Comparison of ENCODE assay signal across 15 cellular contexts in the genomic region with DNA sequence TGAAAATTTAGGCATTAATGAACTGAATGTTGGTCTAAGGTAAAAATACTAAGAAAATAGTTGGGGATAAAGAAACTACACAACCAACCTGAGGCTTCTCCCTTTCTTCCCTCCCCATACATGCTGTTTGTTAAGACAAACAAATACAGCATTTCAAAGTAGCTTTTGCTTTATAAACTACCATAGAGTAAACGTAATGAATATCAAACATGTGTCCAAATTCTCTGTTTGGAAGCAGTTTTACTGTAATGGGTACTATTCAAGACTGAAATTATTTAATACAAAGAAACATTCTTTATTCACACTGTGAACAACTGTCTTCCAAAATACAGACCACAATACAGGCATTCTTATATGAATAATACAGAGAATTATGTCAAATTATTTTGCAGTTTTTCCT. TPM values are rescaled to one million over a fixed set of nuclear protein-coding genes. Genes with fewer than 3 reads are reported as not detected.
DNase-seq lines count a peak whose midpoint lies in the region; ATAC-seq, FAIRE-seq and TF ChIP-seq lines count a peak whose summit lies in the region.
"Had no signal": no experiment of that assay in that cellular context is flagged by ENCODE, and none has a peak within 500 bp of the region (broad histone marks: within the 10 kb centered on the region; RNA-seq: fewer than 3 reads in every experiment).

No MANE protein-coding gene starts in this region.

- H3K79me2 ChIP-seq in HepG2 (ENCODE audit: insufficient read depth, low read length) (peaks cover 48% of the 10 kb centered on the region), H1 (ENCODE audit: control insufficient read depth in 1 of 2, insufficient read depth in 2 of 2, low read length in 2 of 2) (peaks cover 0 to 73% of the 10 kb centered on the region in 2 experiments; a peak in 3 of 4 replicates)

- no peak overlapping the region for H3K9ac ChIP-seq in HepG2 (ENCODE audit: insufficient read depth, low read depth, low read length)
- H3K9ac ChIP-seq in H1 (replicated peaks in 1 of 4; ENCODE audit: extremely low read depth in 1 of 4, low read depth in 3 of 4, low read length in 3 of 4), result no peak overlapping the region
- peak overlapping the region; percentile 6 for H3K9ac ChIP-seq in mucosa of stomach (ENCODE audit: low read length)

- TF ChIP-seq CTCF in HepG2 (CRISPR knock-in tag; IDR thresholded peaks at IDR 0.05) (no peak), right lobe of liver (IDR thresholded peaks at IDR 0.05) (no peak), H1 (IDR thresholded peaks at IDR 0.05; ENCODE audit: control extremely low read depth in 1 of 3, insufficient read depth in 1 of 3, low read depth in 1 of 3, low read length in 3 of 3) (no peak), vagina (IDR thresholded peaks at IDR 0.05) (no peak)

- H3K27me3 ChIP-seq in HepG2 (ENCODE audit: control insufficient read depth in 1 of 2, insufficient read depth in 2 of 2, low read length in 2 of 2) (no peaks in the 10 kb centered on the region), right lobe of liver (no peaks in the 10 kb centered on the region), H1 (replicated peaks in 1 of 4; ENCODE audit: control insufficient read depth in 3 of 4, extremely low read depth in 1 of 4, insufficient read depth in 3 of 4, low read length in 3 of 4) (no peaks in the 10 kb centered on the region), mucosa of stomach (ENCODE audit: control insufficient read depth, insufficient read depth, low read length) (no peaks in the 10 kb centered on the region), vagina (no peaks in the 10 kb centered on the region), small intestine (ENCODE audit: control insufficient read depth in 2 of 2, insufficient read depth in 2 of 2, low read length in 2 of 2) (no peaks in the 10 kb centered on the region)
- H3K27me3 ChIP-seq: neutrophil had no signal

- intact Hi-C loops in HepG2 (cut with micrococcal nuclease; ENCODE audit: unreplicated experiment) (no loop called here), right lobe of liver (cut with DNase I) (no loop called here), vagina (cut with DNase I) (no loop called here)

- no peaks in the 10 kb centered on the region for H3K23me2 ChIP-seq in H1 (ENCODE audit: low read depth, low read length)

- H4K8ac ChIP-seq in H1 (ENCODE audit: extremely low read depth, insufficient read depth, low read length), result no peak overlapping the region

- peaks cover 69% of the 10 kb centered on the region for H3K4me1 ChIP-seq in HepG2 (ENCODE audit: insufficient read depth, low read length)
- peaks cover 0 to 33% (median 4%) of the 10 kb centered on the region in 4 donors for H3K4me1 ChIP-seq in right lobe of liver
- H3K4me1 ChIP-seq in H1 (replicated peaks in 1 of 4; ENCODE audit: control insufficient read depth in 3 of 4, insufficient read depth in 4 of 4, low read length in 3 of 4), result peaks cover 0 to 32% (median 17%) of the 10 kb centered on the region in 4 experiments; a peak in 6 of 7 replicates
- H3K4me1 ChIP-seq in mucosa of stomach (ENCODE audit: control insufficient read depth, insufficient read depth, low read length), result peaks cover 41% of the 10 kb centered on the region
- peaks cover 28% of the 10 kb centered on the region for H3K4me1 ChIP-seq in vagina
- peaks cover 7% of the 10 kb centered on the region in 2 donors for H3K4me1 ChIP-seq in small intestine (ENCODE audit: control insufficient read depth in 2 of 2, insufficient read depth in 1 of 2, low read depth in 1 of 2, low read length in 1 of 2)

- peak overlapping the region; percentile 75 for H4K5ac ChIP-seq in H1 (ENCODE audit: insufficient read length, low read depth, low read length)

- no peak overlapping the region for H2BK20ac ChIP-seq in H1 (ENCODE audit: low read length)

- H2BK120ac ChIP-seq in H1 (replicated peaks; ENCODE audit: low read depth, low read length), result no peak overlapping the region

- H4K20me1 ChIP-seq in HepG2 (ENCODE audit: insufficient read depth, low read length) (no peaks in the 10 kb centered on the region), H1 (replicated peaks in 1 of 2; ENCODE audit: control insufficient read depth in 1 of 2, insufficient read depth in 2 of 2, low read length in 2 of 2) (no peaks in the 10 kb centered on the region)

- DNase-seq in HepG2 (ENCODE audit: low spot score) (no peak), right lobe of liver (no peak), H1 (ENCODE audit: low read depth in 1 of 2, low spot score in 2 of 2) (no peak), vagina (ENCODE audit: extremely low spot score in 2 of 2) (no peak), NCI-H128 (lab: John Stamatoyannopoulos, UW; ENCODE audit: unreplicated experiment) (no peak), small intestine (no peak)
- DNase-seq in activated naive CD4-positive, alpha-beta T cell (lab: John Stamatoyannopoulos, UW), result no peak
- DNase-seq: activated CD4-positive, alpha-beta memory T cell treated with anti-CD3 and anti-CD28 coated beads, Interleukin-2, amount 10 ng/mL, durations not matched to agents 7 days and 5 days; activated gamma-delta T cell; NCI-H1092; NCI-H510A treated with DMSO at 0.1 percent for 48 hours; stimulated activated CD8-positive, alpha-beta memory T cell treated with anti-CD3 and anti-CD28 coated beads, Interleukin-4, amount 100 ng/mL, for 48 hours had no signal

- H3K4me2 ChIP-seq in HepG2 (ENCODE audit: low read depth, low read length) (0 out of 2 replicates have a peak overlapping the region, but pooled peaks have one; percentile 1), H1 (ENCODE audit: insufficient read depth in 1 of 2, low read depth in 2 of 2, low read length in 2 of 2) (peak overlapping the region; percentile 42 to 57)

- no peak for TF ChIP-seq EP300 in HepG2 (IDR thresholded peaks at IDR 0.05; ENCODE audit: low read depth in 2 of 2, low read length in 2 of 2)
- TF ChIP-seq EP300 in HepG2 (CRISPR knock-in tag; IDR thresholded peaks at IDR 0.05; ENCODE audit: borderline replicate concordance), result no peak
- TF ChIP-seq EP300 in H1 (IDR thresholded peaks at IDR 0.05; ENCODE audit: borderline replicate concordance in 1 of 2, low read depth in 2 of 2, low read length in 2 of 2), result no peak

- no peak overlapping the region for H3K23ac ChIP-seq in H1 (ENCODE audit: insufficient read length)

- POLR2A ChIA-PET in HepG2 (lab: Yijun Ruan, JAX), result interaction anchor here (1.0 to 2.0 kb wide), 4 partner anchors 12 to 370 kb away, joined by 3 to 15 read pairs (median 4); no protein-coding TSS in a partner anchor
- POLR2A ChIA-PET in H1 (lab: Charles Lee; ENCODE audit: partially characterized antibody), result interaction anchor here (1.0 to 4.2 kb wide), 6 partner anchors 10 to 64 kb away, joined by 3 to 16 read pairs (median 8); a partner anchor contains a TSS

- FAIRE-seq in HepG2 (lab: Jason Lieb, UNC) (no peak), H1 (lab: Jason Lieb, UNC) (no peak), small intestine (lab: Jason Lieb, UNC) (no peak)
- FAIRE-seq: islet of Langerhans had no signal

- H2BK5ac ChIP-seq in H1 (ENCODE audit: low read depth, low read length), result no peak overlapping the region

- BruUV-seq in HepG2 (replicated peaks; lab: Mats Ljungman, UMichigan), result TSS peak; percentile 51

- peaks cover 2% of the 10 kb centered on the region; the same call in 1 of the 2 replicates for H3K79me1 ChIP-seq in H1 (ENCODE audit: low read depth, low read length)

- no peak overlapping the region for H3K14ac ChIP-seq in H1 (ENCODE audit: insufficient read length)

- no peak for ATAC-seq in HepG2
- no peak for ATAC-seq in right lobe of liver

- no peak overlapping the region for H3K4ac ChIP-seq in H1 (replicated peaks; ENCODE audit: insufficient read length, low read depth, low read length)

- in situ Hi-C loops in HepG2 (cut with HindIII; ENCODE audit: extremely low pct_ligation_motif_present, low pct_unique_long_range_greater_than_20kb), result no loop called here

- TF ChIP-seq POLR2A in HepG2 (IDR thresholded peaks at IDR 0.05; ENCODE audit: insufficient read depth in 1 of 2, low read depth in 2 of 2, low read length in 2 of 2) (no peak), right lobe of liver (IDR thresholded peaks at IDR 0.05) (no peak), H1 (IDR thresholded peaks at IDR 0.05; ENCODE audit: control extremely low read depth in 1 of 2, low read depth in 2 of 2, low read length in 2 of 2) (no peak), vagina (IDR thresholded peaks at IDR 0.05) (no peak)

- WGBS in HepG2 (ENCODE audit: low lambda C conversion rate), result 88% methylated on average over 1 of the region's 1 CpG
- 60% methylated on average over 1 of the region's 1 CpG for WGBS in right lobe of liver (ENCODE audit: insufficient coverage, low coverage, low lambda C conversion rate, missing lambda C conversion rate)
- WGBS in H1 (ENCODE audit: extremely low coverage in 1 of 2, insufficient coverage in 1 of 2, insufficient read length in 1 of 2, insufficient replicate concordance in 2 of 2, low coverage in 1 of 2, low lambda C conversion rate in 2 of 2, missing lambda C conversion rate in 1 of 2), 2 experiments, result 23% methylated on average over 1 of the region's 1 CpG; no CpG with 5 or more reads in 1 of the 2 experiments
- WGBS in small intestine, 3 donors, result 47 to 71% (median 61%) methylated on average over 1 of the region's 1 CpG

- H4K91ac ChIP-seq in H1 (replicated peaks; ENCODE audit: insufficient read length, low read length), result no peak overlapping the region

- H2AK5ac ChIP-seq in H1 (ENCODE audit: low read depth, low read length), result no peak overlapping the region

- H3K56ac ChIP-seq in H1 (replicated peaks; ENCODE audit: insufficient read length, low read depth, low read length), result no peak overlapping the region

- no peak for TF ChIP-seq RAD21 in HepG2 (CRISPR knock-in tag; IDR thresholded peaks at IDR 0.05)
- no peak for TF ChIP-seq RAD21 in H1 (IDR thresholded peaks at IDR 0.05 in 1 of 2, conservative IDR thresholded peaks at IDR 0.05 in 1 of 2; ENCODE audit: low read depth in 2 of 2, low read length in 2 of 2)

- peaks cover 8 to 20% of the 10 kb centered on the region in 2 experiments; a peak in 4 of 5 replicates for H3K36me3 ChIP-seq in HepG2 (replicated peaks in 1 of 2; ENCODE audit: control insufficient read depth in 1 of 2, insufficient read depth in 2 of 2, low read length in 2 of 2)
- peaks cover 0 to 4% (median 0%) of the 10 kb centered on the region in 4 donors for H3K36me3 ChIP-seq in right lobe of liver
- H3K36me3 ChIP-seq in H1 (ENCODE audit: control insufficient read depth in 2 of 4, insufficient read depth in 4 of 4, low read length in 3 of 4), result peaks cover 4 to 20% (median 12%) of the 10 kb centered on the region in 4 experiments; a peak in 6 of 8 replicates
- no peaks in the 10 kb centered on the region for H3K36me3 ChIP-seq in mucosa of stomach (ENCODE audit: control insufficient read depth, insufficient read depth, low read length)
- peaks cover 0 to 10% of the 10 kb centered on the region in 2 donors for H3K36me3 ChIP-seq in vagina
- peaks cover 0 to 3% of the 10 kb centered on the region in 2 donors for H3K36me3 ChIP-seq in small intestine (ENCODE audit: control insufficient read depth in 2 of 2, insufficient read depth in 2 of 2, low read length in 2 of 2)

- peak overlapping the region; percentile 52; the same call in 1 of the 2 replicates for H2BK12ac ChIP-seq in H1 (ENCODE audit: low read depth, low read length)

- no peaks in the 10 kb centered on the region for H3K9me3 ChIP-seq in HepG2 (ENCODE audit: low read length)
- H3K9me3 ChIP-seq in right lobe of liver, result no peaks in the 10 kb centered on the region
- H3K9me3 ChIP-seq in H1 (ENCODE audit: insufficient read depth in 2 of 2, low read depth in 1 of 2, low read length in 1 of 2), result no peaks in the 10 kb centered on the region
- no peaks in the 10 kb centered on the region for H3K9me3 ChIP-seq in mucosa of stomach (ENCODE audit: control insufficient read depth, low read length)
- no peaks in the 10 kb centered on the region for H3K9me3 ChIP-seq in vagina
- H3K9me3 ChIP-seq in small intestine (ENCODE audit: control insufficient read depth, low read depth), result no peaks in the 10 kb centered on the region
- H3K9me3 ChIP-seq: neutrophil had no signal

- H3K18ac ChIP-seq in H1 (ENCODE audit: extremely low read depth, low read length), result no peak overlapping the region

- no peak overlapping the region for H2BK15ac ChIP-seq in H1 (ENCODE audit: low read length)

- H3K4me3 ChIP-seq in HepG2 (replicated peaks in 1 of 3; ENCODE audit: insufficient read depth in 1 of 3, low read depth in 2 of 3, low read length in 3 of 3), result no peak overlapping the region
- no peak overlapping the region for H3K4me3 ChIP-seq in right lobe of liver
- H3K4me3 ChIP-seq in H1 (ENCODE audit: extremely low read depth in 1 of 4, insufficient read depth in 2 of 4, low read depth in 3 of 4, low read length in 4 of 4), result peak overlapping the region in 2 of 4 experiments; percentile 1 to 50; a peak in 2 of 8 replicates
- H3K4me3 ChIP-seq in mucosa of stomach (ENCODE audit: low read length), result no peak overlapping the region
- H3K4me3 ChIP-seq in vagina, result no peak overlapping the region
- no peak overlapping the region for H3K4me3 ChIP-seq in small intestine (ENCODE audit: low read depth in 1 of 2, low read length in 2 of 2)

- H2AFZ ChIP-seq in HepG2 (ENCODE audit: low read length), result no peak overlapping the region
- H2AFZ ChIP-seq in H1 (ENCODE audit: low read length), result no peak overlapping the region

- CTCF ChIA-PET in HepG2 (lab: Yijun Ruan, JAX; ENCODE audit: low intra/inter-chr PET ratio, low total read pairs), result no interaction called here
- CTCF ChIA-PET in H1 (lab: Charles Lee; ENCODE audit: partially characterized antibody), result no interaction called here

- H3K27ac ChIP-seq in HepG2 (ENCODE audit: extremely low read length, insufficient read depth, low read length), result peak overlapping the region; percentile 50
- peak overlapping the region in 1 of 3 donors; percentile 34 for H3K27ac ChIP-seq in right lobe of liver
- peak overlapping the region; percentile 58 for H3K27ac ChIP-seq in H1 (ENCODE audit: low read depth, low read length)
- H3K27ac ChIP-seq in vagina, result peak overlapping the region; percentile 40
- H3K27ac ChIP-seq in small intestine (ENCODE audit: low read depth in 1 of 2, low read length in 1 of 2), result no peak overlapping the region
- H3K27ac ChIP-seq: neutrophil had no signal

RNA-seq across cellular contexts. Expression of a gene that starts 52.0 kb away (rescaled TPM):
- total RNA-seq in HepG2 (2016; rRNA removed; fragmentation: Illumina TruSeq; extraction: Trizol) (30.4 and 40.8 TPM in 2 replicates), right lobe of liver (10 to 100 TPM; 44.7 to 73.2 (median 50.1) TPM), vagina (67.3 TPM)
- total RNA-seq in HepG2 (2016; cell fraction: cytosol; rRNA removed; fragmentation: Illumina TruSeq; extraction: Trizol; ENCODE audit: low read depth), result 12.0 and 12.2 TPM in 2 replicates
- 31.5 and 39.4 TPM in 2 replicates for total RNA-seq in HepG2 (2016; cell fraction: insoluble cytoplasmic fraction; rRNA removed; fragmentation: Illumina TruSeq; extraction: Trizol)
- total RNA-seq in HepG2 (2016; cell fraction: membrane; rRNA removed; fragmentation: Illumina TruSeq; extraction: Trizol), result 34.7 and 38.3 TPM in 2 replicates
- 31.6 and 40.2 TPM in 2 replicates for total RNA-seq in HepG2 (2016; cell fraction: nucleus; rRNA removed; fragmentation: Illumina TruSeq; extraction: Trizol)
- polyA plus RNA-seq in HepG2 (2011; rRNA removed) (21.1 and 21.4 TPM in 2 replicates), H1 (2011; rRNA removed) (22.9 and 30.5 TPM in 2 replicates), small intestine (10 to 100 TPM in 2 of 3 donors, 1 to 10 TPM in 1; 7.8 to 21.8 (median 10.3) TPM)
- 15.7 and 26.2 TPM in 2 replicates for polyA plus RNA-seq in HepG2 (2011; cell fraction: cytosol; rRNA removed)
- polyA plus RNA-seq in HepG2 (2011; cell fraction: nucleus; rRNA removed), result 7.9 and 11.1 TPM in 2 replicates
- polyA plus RNA-seq in HepG2 (2012), result 38.1 and 40.7 TPM in 2 replicates
- polyA plus RNA-seq in HepG2 (2016; cell fraction: cytosol; fragmentation: Illumina TruSeq; extraction: Trizol; ENCODE audit: low read depth), result 5.0 and 7.1 TPM in 2 replicates
- polyA plus RNA-seq in HepG2 (2016; cell fraction: insoluble cytoplasmic fraction; fragmentation: Illumina TruSeq; extraction: Trizol; ENCODE audit: low read depth), result 20.0 and 22.2 TPM in 2 replicates
- 13.9 and 16.2 TPM in 2 replicates for polyA plus RNA-seq in HepG2 (2016; cell fraction: membrane; fragmentation: Illumina TruSeq; extraction: Trizol; ENCODE audit: low read depth)
- polyA plus RNA-seq in HepG2 (2016; cell fraction: nucleus; fragmentation: Illumina TruSeq; extraction: Trizol; ENCODE audit: insufficient read depth, low read depth), result 26.5 and 26.7 TPM in 2 replicates
- 69.1 and 73.0 TPM in 2 replicates for polyA minus RNA-seq in HepG2 (2011; rRNA and poly(A)+ RNA removed; ENCODE audit: low replicate concordance)
- polyA minus RNA-seq in HepG2 (2011; cell fraction: cytosol; rRNA and poly(A)+ RNA removed), result 23.7 and 37.4 TPM in 2 replicates
- polyA minus RNA-seq in HepG2 (2011; cell fraction: nucleus; rRNA and poly(A)+ RNA removed), result 30.1 and 37.0 TPM in 2 replicates
- 68.1 and 71.2 TPM in 2 replicates for total RNA-seq in H1 (2021; fragmentation: NEBNext Ultra II Directional; extraction: Animal tissue kit (Norgen Biotek cat#: 25700))
- polyA plus RNA-seq in H1 (2011; cell fraction: cytosol; rRNA removed), result 27.8 TPM
- polyA plus RNA-seq in H1 (2011; cell fraction: nucleus; rRNA removed), result 17.0 TPM
- polyA plus RNA-seq in H1 (2012, experiment 1 of 2), result 30.5 to 48.6 TPM (median 44.6 TPM) in 4 replicates
- 2.8 TPM for polyA plus RNA-seq in H1 (2012, experiment 2 of 2)
- polyA plus RNA-seq in H1 (2013, experiment 1 of 2), result 30.1 TPM
- 35.0 TPM for polyA plus RNA-seq in H1 (2013, experiment 2 of 2)
- 142 and 183 TPM in 2 replicates for polyA minus RNA-seq in H1 (2011; rRNA and poly(A)+ RNA removed)
- polyA minus RNA-seq in H1 (2011; cell fraction: cytosol; rRNA and poly(A)+ RNA removed), result 52.5 TPM
- 58.5 TPM for polyA minus RNA-seq in H1 (2011; cell fraction: nucleus; rRNA and poly(A)+ RNA removed)

Comparison
In these comparisons a context has a peak if more than half of its experiments do, and no peak if none do; other contexts are left out.
1. H3K27ac ChIP-seq: peak in HepG2 (single experiment), H1 (single experiment) and vagina (single experiment); none in small intestine (0 of 2).